12 cellular contexts compared by ENCODE assay signal in the genomic region with DNA sequence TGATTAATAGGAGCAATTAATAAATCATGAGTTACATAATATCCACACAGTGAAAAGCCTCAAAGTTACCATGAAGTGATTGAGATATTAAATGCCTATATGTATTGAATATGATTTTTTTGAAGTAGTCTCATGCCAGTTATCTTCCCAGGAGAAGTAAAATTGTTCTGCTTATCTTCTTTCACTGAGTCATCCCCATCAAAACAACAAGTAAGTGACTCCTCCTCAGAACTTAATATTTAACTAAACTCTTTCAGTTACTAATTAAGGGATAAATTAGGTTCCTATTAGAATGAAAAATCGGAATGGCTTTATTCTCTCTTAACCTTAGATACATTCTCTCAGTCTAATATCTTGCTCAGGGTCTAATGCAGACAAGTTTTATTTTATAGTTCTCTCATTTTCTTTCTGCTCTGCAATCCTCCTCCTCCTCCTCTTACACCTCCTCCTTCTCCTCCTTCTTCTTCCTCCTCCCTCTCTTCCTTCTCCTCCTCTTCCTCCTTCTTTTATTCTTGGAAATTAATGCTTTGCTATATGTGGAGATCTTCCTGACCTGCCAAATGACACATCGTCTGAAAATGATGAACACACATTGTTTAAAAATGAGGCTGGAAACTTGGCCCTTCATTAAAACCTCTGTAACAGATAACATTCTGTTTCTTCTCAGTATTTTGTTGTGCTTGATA.
DNase-seq lines count a peak whose midpoint lies in the region; ATAC-seq and TF ChIP-seq lines count a peak whose summit lies in the region.
"Had no signal": no experiment of that assay in that cellular context is flagged by ENCODE, and none has a peak within 500 bp of the region (broad histone marks: within the 10 kb centered on the region; RNA-seq: fewer than 3 reads in every experiment).

No MANE protein-coding gene starts in this region.

- H3K9me3 ChIP-seq in CD4-positive, alpha-beta T cell (ENCODE audit: control insufficient read depth, low read length): no peaks in the 10 kb centered on the region
- H3K9me3 ChIP-seq in HEK293 (ENCODE audit: control insufficient read depth, insufficient read depth, low read depth, low read length): no peaks in the 10 kb centered on the region

- POLR2A ChIA-PET in CD4-positive, alpha-beta T cell (lab: Charles Lee): no interaction called here
- POLR2A ChIA-PET in HEK293 (lab: Yijun Ruan, JAX): no interaction called here

- peaks cover 4% of the 10 kb centered on the region for H3K36me3 Mint-ChIP-seq in CD4-positive, alpha-beta T cell (ENCODE audit: low read depth)
- no peaks in the 10 kb centered on the region for H3K36me3 Mint-ChIP-seq in naive B cell

- no peaks in the 10 kb centered on the region for H3K27me3 ChIP-seq in CD4-positive, alpha-beta T cell (ENCODE audit: control insufficient read depth, insufficient read depth, low read length)

- H3K27ac ChIP-seq in CD4-positive, alpha-beta T cell (ENCODE audit: low read depth, low read length): no peak overlapping the region
- H3K27ac ChIP-seq in HEK293 (ENCODE audit: extremely low read depth, low read depth, low read length): no peak overlapping the region

- CTCF ChIA-PET in CD4-positive, alpha-beta T cell (lab: Charles Lee): no interaction called here
- CTCF ChIA-PET in HEK293 (lab: Yijun Ruan, JAX): no interaction called here

- ATAC-seq in CD4-positive, alpha-beta T cell (ENCODE audit: poor library complexity): no peak
- ATAC-seq in naive B cell (ENCODE audit: low read depth in 2 of 2) (no peak), GM18861 (IDR thresholded peaks at IDR 0.05; ENCODE audit: unreplicated experiment) (no peak)

- H3K4me1 ChIP-seq in HEK293 (ENCODE audit: control insufficient read depth, insufficient read depth, low read length): no peaks in the 10 kb centered on the region

- H3K36me3 ChIP-seq in HEK293 (ENCODE audit: control insufficient read depth in 2 of 2, insufficient read depth in 1 of 2, low read length in 2 of 2): no peaks in the 10 kb centered on the region

- no peaks in the 10 kb centered on the region for H3K9me3 Mint-ChIP-seq in CD4-positive, alpha-beta T cell
- no peaks in the 10 kb centered on the region for H3K9me3 Mint-ChIP-seq in naive B cell

- no peak overlapping the region for H3K4me3 ChIP-seq in HEK293 (ENCODE audit: low read depth, low read length)

- intact Hi-C loops in CD4-positive, alpha-beta T cell (cut with DNase I, micrococcal nuclease): loop anchor here (5.0 kb wide), 2 partner anchors 34 to 89 kb away; no protein-coding TSS in a partner anchor

- H3K27ac Mint-ChIP-seq in CD4-positive, alpha-beta T cell: peak overlapping the region; percentile 53
- H3K27ac Mint-ChIP-seq in naive B cell: peak overlapping the region in 5 of 6 donors; percentile 0 to 68 (median 10)

- TF ChIP-seq CTCF in CD4-positive, alpha-beta T cell (IDR thresholded peaks at IDR 0.05): no peak
- TF ChIP-seq CTCF in HEK293 (tag by site-specific recombination; IDR thresholded peaks at IDR 0.05): no peak

- H3K4me1 Mint-ChIP-seq in CD4-positive, alpha-beta T cell (ENCODE audit: low read depth): peaks cover 99% of the 10 kb centered on the region
- H3K4me1 Mint-ChIP-seq in naive B cell: peaks cover 40 to 65% (median 65%) of the 10 kb centered on the region in 3 donors

- H3K4me3 Mint-ChIP-seq in CD4-positive, alpha-beta T cell: peak overlapping the region; percentile 22
- H3K4me3 Mint-ChIP-seq in naive B cell: peak overlapping the region in 1 of 8 donors; percentile 26

- no peak for DNase-seq in CD4-positive, alpha-beta T cell
- DNase-seq in amniotic epithelial cell (ENCODE audit: low read depth) (peak; percentile 64), naive B cell (no peak), NCI-H2107 treated with DMSO at 0.1 percent for 48 hours (lab: John Stamatoyannopoulos, UW; ENCODE audit: unreplicated experiment) (no peak), middle frontal gyrus (ENCODE audit: extremely low spot score, low spot score) (no peak)
- DNase-seq: activated T-cell treated with anti-CD3 and anti-CD28 coated beads, Interleukin-2, amount 50 U/mL, for 48 hours; DMS153; KBM-7; NCI-H2107; stimulated activated CD4-positive, alpha-beta T cell treated with anti-CD3 and anti-CD28 coated beads, Interleukin-15, amount 100 ng/mL, for 24 hours had no signal

- H3K27me3 Mint-ChIP-seq in CD4-positive, alpha-beta T cell: no peaks in the 10 kb centered on the region
- no peaks in the 10 kb centered on the region for H3K27me3 Mint-ChIP-seq in naive B cell

TF ChIP-seq in HEK293, 187 proteins besides CTCF, POLR2A, EP300 and RAD21:
- TF ChIP-seq, protein P1, sequence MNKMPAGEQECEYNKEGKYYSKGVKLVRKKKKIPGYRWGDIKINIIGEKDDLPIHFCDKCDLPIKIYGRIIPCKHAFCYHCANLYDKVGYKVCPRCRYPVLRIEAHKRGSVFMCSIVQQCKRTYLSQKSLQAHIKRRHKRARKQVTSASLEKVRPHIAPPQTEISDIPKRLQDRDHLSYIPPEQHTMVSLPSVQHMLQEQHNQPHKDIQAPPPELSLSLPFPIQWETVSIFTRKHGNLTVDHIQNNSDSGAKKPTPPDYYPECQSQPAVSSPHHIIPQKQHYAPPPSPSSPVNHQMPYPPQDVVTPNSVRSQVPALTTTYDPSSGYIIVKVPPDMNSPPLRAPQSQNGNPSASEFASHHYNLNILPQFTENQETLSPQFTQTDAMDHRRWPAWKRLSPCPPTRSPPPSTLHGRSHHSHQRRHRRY (tag by site-specific recombination; IDR thresholded peaks at IDR 0.05): no peak
- peak; percentile 30; the same call in 1 of the 2 replicates for TF ChIP-seq EGR2 (tag by site-specific recombination; IDR thresholded peaks at IDR 0.05; ENCODE audit: low read depth)
